ENCODE assay signal across 9 cellular contexts in the genomic region with DNA sequence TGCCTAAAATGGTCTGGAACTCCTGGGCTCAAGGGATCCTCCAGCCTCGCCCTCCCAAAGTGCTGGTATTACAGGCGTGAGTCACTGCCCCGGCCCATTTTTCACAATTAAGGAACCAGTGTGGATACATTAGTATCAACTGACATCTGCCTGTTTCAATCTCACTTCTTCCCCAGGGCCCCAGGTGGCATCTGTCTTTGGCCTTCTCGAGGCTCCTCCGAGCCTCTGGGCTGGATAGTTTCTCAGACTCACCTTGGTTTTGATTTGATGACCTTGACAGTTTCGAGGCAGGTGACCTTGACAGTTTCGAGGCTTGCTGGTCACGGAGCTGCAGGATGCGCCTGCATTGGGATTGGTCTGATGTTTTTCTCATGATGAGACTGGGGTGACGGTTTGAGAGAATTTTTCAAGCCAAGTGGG. TPM values are rescaled to one million over a fixed set of nuclear protein-coding genes. Genes with fewer than 3 reads are reported as not detected.
DNase-seq lines count a peak whose midpoint lies in the region; ATAC-seq and TF ChIP-seq lines count a peak whose summit lies in the region.
"Had no signal": no experiment of that assay in that cellular context is flagged by ENCODE, and none has a peak within 500 bp of the region (broad histone marks: within the 10 kb centered on the region; RNA-seq: fewer than 3 reads in every experiment).

No MANE protein-coding gene starts in this region.

- H3K9me3 Mint-ChIP-seq in mesothelial cell of epicardium, result no peaks in the 10 kb centered on the region
- H3K9me3 Mint-ChIP-seq: T-helper 1 cell treated with Interleukin-12 subunit alpha and Interleukin-12 subunit beta and Interleukin-4 antibody, amounts not matched to agents 30 μg/mL and 1 μg/mL, for 36 hours had no signal

- ATAC-seq in HG02642 (IDR thresholded peaks at IDR 0.05; ENCODE audit: poor library complexity, unreplicated experiment) (peak; percentile 34), HG03280 (IDR thresholded peaks at IDR 0.05; ENCODE audit: unreplicated experiment) (no peak), HG03565 (IDR thresholded peaks at IDR 0.05; ENCODE audit: unreplicated experiment) (no peak), HG02623 (IDR thresholded peaks at IDR 0.05; ENCODE audit: unreplicated experiment) (no peak), GM19324 (IDR thresholded peaks at IDR 0.05; ENCODE audit: low FRiP score, unreplicated experiment) (no peak)

- no peaks in the 10 kb centered on the region for H3K27me3 Mint-ChIP-seq in mesothelial cell of epicardium (ENCODE audit: low read depth)

- no peak for TF ChIP-seq CTCF in mesothelial cell of epicardium (IDR thresholded peaks at IDR 0.05; ENCODE audit: unreplicated experiment)

- H3K27ac Mint-ChIP-seq in mesothelial cell of epicardium, result peak overlapping the region; percentile 94
- H3K27ac Mint-ChIP-seq: T-helper 1 cell treated with Interleukin-12 subunit alpha and Interleukin-12 subunit beta and Interleukin-4 antibody, amounts not matched to agents 30 μg/mL and 1 μg/mL, for 36 hours had no signal

- H3K36me3 Mint-ChIP-seq in mesothelial cell of epicardium, result no peaks in the 10 kb centered on the region

- DNase-seq in ELF-1 (ENCODE audit: low read depth, low spot score) (peak; percentile 17), RPMI7951 (ENCODE audit: low read depth) (peak; percentile 47), mesothelial cell of epicardium (ENCODE audit: low spot score in 2 of 2, unreplicated experiment in 2 of 2) (no peak)

- no peak overlapping the region for H3K4me3 Mint-ChIP-seq in mesothelial cell of epicardium

- H3K4me1 Mint-ChIP-seq in mesothelial cell of epicardium, result peaks cover 69% of the 10 kb centered on the region

RNA-seq across cellular contexts. Expression of gene NCOR2, which starts 41.0 kb away (rescaled TPM):
- total RNA-seq in RPMI7951 (2014; rRNA removed; shearing (Covaris generic)), result 8.7 and 12.2 TPM in 2 replicates
- total RNA-seq in mesothelial cell of epicardium, result 316 to 336 TPM (median 331 TPM) in 3 replicates

Comparison
In these comparisons a context has a peak if more than half of its experiments do, and no peak if none do; other contexts are left out.
1. DNase-seq: peak in ELF-1 (single experiment) and RPMI7951 (single experiment); none in mesothelial cell of epicardium (0 of 2).
2. RNA of gene NCOR2, which starts 41.0 kb away (total RNA-seq): 316 to 336 TPM in mesothelial cell of epicardium; 8.7 to 12.2 TPM in RPMI7951; every median in the first group is over 10 times any median in the second.